18 cellular contexts compared by ENCODE assay signal in genomic region chr11:120817131-120817530, GRCh38.
A peak's percentile ranks its signal among the peaks of the same experiment; 100 is the strongest.
DNase-seq lines count a peak whose midpoint lies in the region; ATAC-seq, FAIRE-seq and TF ChIP-seq lines count a peak whose summit lies in the region.
"Had no signal": no experiment of that assay in that cellular context is flagged by ENCODE, and none has a peak within 500 bp of the region (broad histone marks: within the 10 kb centered on the region; RNA-seq: fewer than 3 reads in every experiment).

No MANE protein-coding gene starts in this region.

- no peaks in the 10 kb centered on the region for H3F3A ChIP-seq in MM.1S (ENCODE audit: insufficient read depth, low read length)

- H3K4me1 ChIP-seq in spleen (no peaks in the 10 kb centered on the region), MM.1S (ENCODE audit: low read length) (no peaks in the 10 kb centered on the region)

- H3K4me3 ChIP-seq in spleen = no peak overlapping the region
- no peak overlapping the region for H3K4me3 ChIP-seq in MM.1S (ENCODE audit: low read length)
- H3K4me3 ChIP-seq: GM23338, K562 had no signal

- H3K9me3 ChIP-seq in spleen = no peaks in the 10 kb centered on the region
- H3K9me3 ChIP-seq in MM.1S (replicated peaks; ENCODE audit: insufficient read depth, low read length) = no peaks in the 10 kb centered on the region

- H3K79me2 ChIP-seq in MM.1S (ENCODE audit: low read length) = no peaks in the 10 kb centered on the region

- H3K36me3 ChIP-seq in spleen (no peaks in the 10 kb centered on the region), MM.1S (replicated peaks; ENCODE audit: insufficient read depth, low read length) (no peaks in the 10 kb centered on the region)

- TF ChIP-seq CTCF in VCaP (conservative IDR thresholded peaks at IDR 0.05) = no peak
- TF ChIP-seq CTCF in spleen (IDR thresholded peaks at IDR 0.05 in 8 of 11, conservative IDR thresholded peaks at IDR 0.05 in 3 of 11) = no peak
- no peak for TF ChIP-seq CTCF in MM.1S (IDR thresholded peaks at IDR 0.05; ENCODE audit: low read length)

- no peak for FAIRE-seq in RCC 7860 (lab: Jason Lieb, UNC)
- FAIRE-seq: HTR-8/SVneo, K562 had no signal

- H3K9ac ChIP-seq in MM.1S (ENCODE audit: low read length) = no peak overlapping the region

- no peak for DNase-seq in left lobe of liver (ENCODE audit: low spot score)
- peak; percentile 25 for DNase-seq in spleen
- no peak for DNase-seq in MM.1S
- DNase-seq in RCC 7860 (ENCODE audit: low spot score) = no peak
- no peak for DNase-seq in SHP77 treated with DMSO at 0.1 percent for 48 hours (lab: John Stamatoyannopoulos, UW)
- no peak for DNase-seq in NCI-H1092 (lab: John Stamatoyannopoulos, UW)
- DNase-seq: CD8-positive, alpha-beta T cell; DND-41; GF-D8; NCI-H1048; NCI-H226; NCI-H69; SHP77 had no signal

- H2AFZ ChIP-seq in MM.1S (ENCODE audit: low read length) = no peak overlapping the region
- H2AFZ ChIP-seq: GM23338 had no signal

- 90 to 96% (median 93%) methylated on average over 2 of the region's 2 CpGs for WGBS in spleen, 5 donors

- no peak for TF ChIP-seq POLR2A in spleen (IDR thresholded peaks at IDR 0.05)

- no peak overlapping the region for H3K4me2 ChIP-seq in MM.1S (ENCODE audit: low read depth, low read length)
- H3K4me2 ChIP-seq: GM23338 had no signal

- H3K27ac ChIP-seq in VCaP (peak overlapping the region; percentile 47; the same call in 1 of the 2 replicates), spleen (no peak overlapping the region), MM.1S (ENCODE audit: low read length) (no peak overlapping the region)

- intact Hi-C loops in spleen (cut with DNase I; ENCODE audit: low total_unique reads) = no loop called here

- ATAC-seq in esophagus mucosa = peak; percentile 30
- ATAC-seq in left lobe of liver = peak; percentile 27
- ATAC-seq: CD8-positive, alpha-beta T cell; GM23338; K562 had no signal

- no peaks in the 10 kb centered on the region for H4K20me1 ChIP-seq in MM.1S (ENCODE audit: insufficient read depth, low read length)

- no peaks in the 10 kb centered on the region for H3K9me2 ChIP-seq in MM.1S (replicated peaks; ENCODE audit: insufficient read depth, low read length)

- H3K27me3 ChIP-seq in spleen (replicated peaks in 1 of 7) = peaks cover 0 to 63% (median 0%) of the 10 kb centered on the region in 7 donors
- no peaks in the 10 kb centered on the region for H3K27me3 ChIP-seq in MM.1S (replicated peaks; ENCODE audit: insufficient read depth, low read length)
